ENCODE assay signal across 14 cellular contexts in the genomic region with DNA sequence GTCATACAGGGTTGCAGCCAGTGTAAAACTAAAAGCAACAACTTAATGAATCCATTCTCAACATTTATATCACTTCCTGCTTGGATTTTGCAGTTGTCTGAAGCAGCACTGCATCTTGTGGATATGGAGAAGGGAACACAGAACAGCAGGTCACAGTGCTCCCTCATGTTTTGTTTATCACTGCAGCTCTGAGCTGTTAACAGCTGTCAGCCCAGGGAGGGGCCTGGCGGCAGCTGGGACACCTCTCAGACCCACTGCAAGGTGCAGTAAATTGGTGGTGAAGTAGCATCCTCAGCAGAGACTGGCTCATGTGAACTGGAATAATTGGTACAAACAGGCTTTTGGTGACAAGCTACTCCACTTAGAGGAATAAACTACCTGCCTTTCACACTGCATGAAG.
"Had no signal": no experiment of that assay in that cellular context is flagged by ENCODE, and none has a peak within 500 bp of the region (broad histone marks: within the 10 kb centered on the region; RNA-seq: fewer than 3 reads in every experiment).

No MANE protein-coding gene starts in this region.

- DNase-seq: activated effector memory CD4-positive, alpha-beta T cell treated with Interleukin-2 at 50 U/mL for 16 hours; activated T-cell treated with anti-CD3 and anti-CD28 coated beads, Interleukin-2, amount 50 U/mL, for 1 hour; amygdala; cortex of kidney; effector CD8-positive, alpha-beta T cell; gastrocnemius medialis; islet precursor cell; left lung; mesenchymal stem cell; sigmoid colon; stimulated activated CD4-positive, alpha-beta T cell treated with anti-CD3 and anti-CD28 coated beads, Interleukin-12 subunit alpha, Interleukin-12 subunit beta, amount 100 ng/mL, for 4 hours; stimulated activated naive CD4-positive, alpha-beta T cell; substantia nigra; transverse colon had no signal
